Comparison of ENCODE assay signal across 8 cellular contexts in the genomic region with DNA sequence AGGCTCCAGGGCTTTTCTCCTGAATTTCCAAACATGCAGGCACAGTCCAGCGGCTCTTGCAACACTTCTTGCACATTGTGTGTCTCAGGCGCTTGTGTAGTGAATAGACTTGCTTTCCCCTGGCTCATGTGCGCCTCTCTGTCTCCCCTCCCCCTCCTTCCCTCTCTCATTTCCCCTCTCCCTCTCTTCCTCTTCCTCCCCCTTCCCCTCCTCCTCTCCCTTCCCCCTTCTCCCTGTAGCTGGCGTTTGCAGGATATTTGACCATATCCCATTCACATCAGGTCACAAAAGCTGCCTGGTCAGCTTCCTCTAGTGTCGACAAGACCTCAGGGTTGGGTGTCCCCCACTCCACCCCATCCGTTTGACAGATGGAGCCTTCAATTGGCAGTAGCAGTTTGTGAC. TPM values are rescaled to one million over a fixed set of nuclear protein-coding genes. Genes with fewer than 3 reads are reported as not detected.
DNase-seq lines count a peak whose midpoint lies in the region; ATAC-seq and TF ChIP-seq lines count a peak whose summit lies in the region.

No MANE protein-coding gene starts in this region.

- H3K36me3 Mint-ChIP-seq in activated CD8-positive, alpha-beta memory T cell treated with anti-CD3 and anti-CD28 coated beads, Interleukin-2, amount 10 ng/mL, durations not matched to agents 7 days and 5 days: peaks cover 18% of the 10 kb centered on the region
- peaks cover 31% of the 10 kb centered on the region for H3K36me3 Mint-ChIP-seq in activated CD4-positive, alpha-beta memory T cell treated with anti-CD3 and anti-CD28 coated beads, Interleukin-2, amount 10 ng/mL, durations not matched to agents 7 days and 5 days (ENCODE audit: low read depth)

- H3K27ac ChIP-seq in iPS DF 6.9 (ENCODE audit: low read length) (no peak overlapping the region), testis (no peak overlapping the region)

- H3K27me3 ChIP-seq in iPS DF 6.9 (ENCODE audit: control insufficient read depth, insufficient read depth, low read length) (no peaks in the 10 kb centered on the region), testis (no peaks in the 10 kb centered on the region)

- no peak for TF ChIP-seq CTCF in testis (IDR thresholded peaks at IDR 0.05)

- intact Hi-C loops in testis (cut with DNase I; ENCODE audit: low total_unique reads): loop anchor here (10.0 kb wide), 1 partner anchor 59 kb away; no protein-coding TSS in a partner anchor

- H3K9me3 ChIP-seq in iPS DF 6.9 (ENCODE audit: control insufficient read depth, insufficient read depth, low read length): no peaks in the 10 kb centered on the region
- H3K9me3 ChIP-seq in testis: no peaks in the 10 kb centered on the region

- no peaks in the 10 kb centered on the region for H3K27me3 Mint-ChIP-seq in activated CD8-positive, alpha-beta memory T cell treated with anti-CD3 and anti-CD28 coated beads, Interleukin-2, amount 10 ng/mL, durations not matched to agents 7 days and 5 days
- H3K27me3 Mint-ChIP-seq in activated CD4-positive, alpha-beta memory T cell treated with anti-CD3 and anti-CD28 coated beads, Interleukin-2, amount 10 ng/mL, durations not matched to agents 7 days and 5 days: no peaks in the 10 kb centered on the region

- no CpG with 5 or more reads among the region's 6 CpGs for WGBS in iPS DF 6.9 (ENCODE audit: insufficient coverage, insufficient read length)
- WGBS in testis, 2 donors: 8 to 16% methylated on average over 4 to 6 of the region's 6 CpGs

- no peaks in the 10 kb centered on the region for H3K36me3 ChIP-seq in iPS DF 6.9 (ENCODE audit: control insufficient read depth, insufficient read depth, low read length)
- H3K36me3 ChIP-seq in testis (ENCODE audit: low read depth, missing control alignments): no peaks in the 10 kb centered on the region

- H3K4me1 ChIP-seq in iPS DF 6.9 (ENCODE audit: control insufficient read depth, insufficient read depth, low read length): no peaks in the 10 kb centered on the region; the same call in none of the 2 replicates
- no peaks in the 10 kb centered on the region for H3K4me1 ChIP-seq in testis

- H3K4me3 Mint-ChIP-seq in activated CD8-positive, alpha-beta memory T cell treated with anti-CD3 and anti-CD28 coated beads, Interleukin-2, amount 10 ng/mL, durations not matched to agents 7 days and 5 days: peak overlapping the region; percentile 75
- peak overlapping the region; percentile 80 for H3K4me3 Mint-ChIP-seq in activated CD4-positive, alpha-beta memory T cell treated with anti-CD3 and anti-CD28 coated beads, Interleukin-2, amount 10 ng/mL, durations not matched to agents 7 days and 5 days

- no peak for DNase-seq in activated CD8-positive, alpha-beta memory T cell treated with anti-CD3 and anti-CD28 coated beads, Interleukin-2, amount 10 ng/mL, durations not matched to agents 7 days and 5 days
- no peak for DNase-seq in activated CD8-positive, alpha-beta memory T cell treated with anti-CD3 and anti-CD28 coated beads, Interleukin-2, amount 50 U/mL, for 48 hours
- no peak for DNase-seq in activated CD4-positive, alpha-beta memory T cell treated with anti-CD3 and anti-CD28 coated beads, Interleukin-2, amount 10 ng/mL, durations not matched to agents 7 days and 5 days
- DNase-seq in iPS DF 6.9 (ENCODE audit: low read depth, low spot score) (no peak), testis (peak; percentile 23), NCI-H2196 (lab: John Stamatoyannopoulos, UW; ENCODE audit: unreplicated experiment) (no peak)
- no peak for DNase-seq in effector CD8-positive, alpha-beta T cell (lab: John Stamatoyannopoulos, UW)

- ATAC-seq in activated CD8-positive, alpha-beta memory T cell treated with anti-CD3 and anti-CD28 coated beads, Interleukin-2, amount 10 ng/mL, durations not matched to agents 7 days and 5 days: no peak
- ATAC-seq in GM19023 (IDR thresholded peaks at IDR 0.05; ENCODE audit: unreplicated experiment): no peak

- peak overlapping the region; percentile 63; the same call in 1 of the 2 replicates for H3K4me3 ChIP-seq in iPS DF 6.9 (ENCODE audit: low read length)
- peak overlapping the region; percentile 56 to 66 for H3K4me3 ChIP-seq in testis

- no peak overlapping the region for H3K27ac Mint-ChIP-seq in activated CD8-positive, alpha-beta memory T cell treated with anti-CD3 and anti-CD28 coated beads, Interleukin-2, amount 10 ng/mL, durations not matched to agents 7 days and 5 days
- peak overlapping the region; percentile 63 for H3K27ac Mint-ChIP-seq in activated CD4-positive, alpha-beta memory T cell treated with anti-CD3 and anti-CD28 coated beads, Interleukin-2, amount 10 ng/mL, durations not matched to agents 7 days and 5 days

- no peaks in the 10 kb centered on the region for H3K9me3 Mint-ChIP-seq in activated CD8-positive, alpha-beta memory T cell treated with anti-CD3 and anti-CD28 coated beads, Interleukin-2, amount 10 ng/mL, durations not matched to agents 7 days and 5 days (ENCODE audit: low read depth)
- H3K9me3 Mint-ChIP-seq in activated CD4-positive, alpha-beta memory T cell treated with anti-CD3 and anti-CD28 coated beads, Interleukin-2, amount 10 ng/mL, durations not matched to agents 7 days and 5 days: no peaks in the 10 kb centered on the region

- TF ChIP-seq POLR2A in testis (IDR thresholded peaks at IDR 0.05): no peak

- H3K4me1 Mint-ChIP-seq in activated CD8-positive, alpha-beta memory T cell treated with anti-CD3 and anti-CD28 coated beads, Interleukin-2, amount 10 ng/mL, durations not matched to agents 7 days and 5 days: peaks cover 44% of the 10 kb centered on the region
- peaks cover 60% of the 10 kb centered on the region for H3K4me1 Mint-ChIP-seq in activated CD4-positive, alpha-beta memory T cell treated with anti-CD3 and anti-CD28 coated beads, Interleukin-2, amount 10 ng/mL, durations not matched to agents 7 days and 5 days

- CTCF ChIA-PET in activated CD8-positive, alpha-beta memory T cell treated with anti-CD3 and anti-CD28 coated beads, Interleukin-2, amount 10 ng/mL, durations not matched to agents 7 days and 5 days (lab: Charles Lee): interaction anchor here (1.0 to 1.4 kb wide), 3 partner anchors 11 to 66 kb away, joined by 3 read pairs; no protein-coding TSS in a partner anchor
- CTCF ChIA-PET in activated CD4-positive, alpha-beta memory T cell treated with anti-CD3 and anti-CD28 coated beads, Interleukin-2, amount 10 ng/mL, durations not matched to agents 7 days and 5 days (lab: Charles Lee): interaction anchor here (0.9 kb wide), 1 partner anchor 129 kb away, joined by 4 read pairs; no protein-coding TSS in a partner anchor

- POLR2A ChIA-PET in activated CD4-positive, alpha-beta memory T cell treated with anti-CD3 and anti-CD28 coated beads, Interleukin-2, amount 10 ng/mL, durations not matched to agents 7 days and 5 days (lab: Charles Lee): interaction anchor here (0.6 to 2.4 kb wide), 4 partner anchors 11 to 36 kb away, joined by 3 to 9 read pairs (median 6); no protein-coding TSS in a partner anchor

RNA-seq across cellular contexts. Expression of a gene that starts 2.4 kb away (rescaled TPM):
- 1 to 10 TPM; 4.6 to 5.9 TPM for total RNA-seq in activated CD8-positive, alpha-beta memory T cell treated with anti-CD3 and anti-CD28 coated beads, Interleukin-2, amount 10 ng/mL, durations not matched to agents 7 days and 5 days
- 10 to 100 TPM; 11.5 to 11.8 TPM for total RNA-seq in activated CD4-positive, alpha-beta memory T cell treated with anti-CD3 and anti-CD28 coated beads, Interleukin-2, amount 10 ng/mL, durations not matched to agents 7 days and 5 days
- total RNA-seq in testis: 10 to 100 TPM in 1 of 2 donors, 1 to 10 TPM in 1; 9.4 to 18.7 TPM
- 2.5 TPM for polyA plus RNA-seq in testis (ENCODE audit: insufficient read depth, low read depth, low replicate concordance)

RNA-seq across cellular contexts. Expression of a gene that starts 30.8 kb away (rescaled TPM):
- 1 to 10 TPM; 2.8 to 6.5 TPM for total RNA-seq in activated CD8-positive, alpha-beta memory T cell treated with anti-CD3 and anti-CD28 coated beads, Interleukin-2, amount 10 ng/mL, durations not matched to agents 7 days and 5 days
- total RNA-seq in activated CD4-positive, alpha-beta memory T cell treated with anti-CD3 and anti-CD28 coated beads, Interleukin-2, amount 10 ng/mL, durations not matched to agents 7 days and 5 days: 1 to 10 TPM; 5.7 to 7.4 TPM
- 1 to 10 TPM; 6.3 to 8.2 TPM for total RNA-seq in testis
- polyA plus RNA-seq in testis (ENCODE audit: insufficient read depth, low read depth, low replicate concordance): 2.4 TPM
